In the genomic region with DNA sequence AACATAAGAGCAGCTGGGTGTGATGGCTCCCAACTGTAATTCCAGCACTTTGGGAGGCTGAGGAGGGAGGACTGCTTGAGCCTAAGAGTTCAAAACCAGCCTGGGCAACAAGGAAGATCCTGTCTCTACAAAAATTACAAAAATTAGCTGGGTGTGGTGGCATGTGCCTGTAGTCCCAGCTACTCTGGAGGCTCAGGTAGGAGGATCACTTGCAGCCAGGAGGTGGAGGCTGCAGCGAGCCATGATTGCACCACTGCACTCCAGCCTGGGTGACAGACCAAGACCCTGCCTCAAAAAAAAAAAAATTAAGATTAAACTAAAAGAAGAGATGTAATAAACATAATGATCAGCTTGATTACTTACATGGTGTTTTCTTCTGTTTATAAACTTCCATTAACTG, we compare ENCODE assay signal across 1 cellular context.
A peak's percentile ranks its signal among the peaks of the same experiment; 100 is the strongest.
TF ChIP-seq lines count a peak whose summit lies in the region.

No MANE protein-coding gene starts in this region.

TF ChIP-seq in HepG2, 621 proteins besides CTCF, POLR2A, EP300 and RAD21:
- TF ChIP-seq, protein P1, sequence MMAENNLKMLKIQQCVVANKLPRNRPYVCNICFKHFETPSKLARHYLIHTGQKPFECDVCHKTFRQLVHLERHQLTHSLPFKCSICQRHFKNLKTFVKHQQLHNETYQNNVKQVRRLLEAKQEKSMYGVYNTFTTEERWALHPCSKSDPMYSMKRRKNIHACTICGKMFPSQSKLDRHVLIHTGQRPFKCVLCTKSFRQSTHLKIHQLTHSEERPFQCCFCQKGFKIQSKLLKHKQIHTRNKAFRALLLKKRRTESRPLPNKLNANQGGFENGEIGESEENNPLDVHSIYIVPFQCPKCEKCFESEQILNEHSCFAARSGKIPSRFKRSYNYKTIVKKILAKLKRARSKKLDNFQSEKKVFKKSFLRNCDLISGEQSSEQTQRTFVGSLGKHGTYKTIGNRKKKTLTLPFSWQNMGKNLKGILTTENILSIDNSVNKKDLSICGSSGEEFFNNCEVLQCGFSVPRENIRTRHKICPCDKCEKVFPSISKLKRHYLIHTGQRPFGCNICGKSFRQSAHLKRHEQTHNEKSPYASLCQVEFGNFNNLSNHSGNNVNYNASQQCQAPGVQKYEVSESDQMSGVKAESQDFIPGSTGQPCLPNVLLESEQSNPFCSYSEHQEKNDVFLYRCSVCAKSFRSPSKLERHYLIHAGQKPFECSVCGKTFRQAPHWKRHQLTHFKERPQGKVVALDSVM (CRISPR knock-in tag; IDR thresholded peaks at IDR 0.05), result peak; percentile 91
